ENCODE assay signal across 18 cellular contexts in the genomic region with DNA sequence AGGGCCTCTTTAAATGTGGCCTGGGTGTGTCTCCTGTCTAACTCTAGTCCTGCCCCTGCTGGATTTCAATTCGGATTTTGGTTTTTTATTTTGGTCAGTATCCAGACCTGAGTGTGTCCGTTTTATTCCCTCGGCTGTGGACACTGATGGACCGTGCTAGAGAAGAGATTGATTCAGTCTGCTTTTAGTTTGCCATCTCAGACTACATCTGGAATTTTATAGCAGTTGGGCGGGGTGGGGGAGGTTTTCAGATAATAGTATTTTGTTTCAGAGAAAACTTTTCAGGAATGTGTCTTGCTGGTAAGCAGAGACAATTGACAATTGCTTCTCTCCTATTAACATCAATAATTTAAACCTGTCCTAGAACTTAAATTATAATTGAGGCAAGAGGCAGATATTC.
A peak's percentile ranks its signal among the peaks of the same experiment; 100 is the strongest.
DNase-seq lines count a peak whose midpoint lies in the region; ATAC-seq, FAIRE-seq and TF ChIP-seq lines count a peak whose summit lies in the region.
"Had no signal": no experiment of that assay in that cellular context is flagged by ENCODE, and none has a peak within 500 bp of the region (broad histone marks: within the 10 kb centered on the region; RNA-seq: fewer than 3 reads in every experiment).

No MANE protein-coding gene starts in this region.

- H4K5ac ChIP-seq in H9 (ENCODE audit: insufficient read length, low read depth, low read length) (no peak overlapping the region), mesendoderm (ENCODE audit: low read length) (no peak overlapping the region)

- H3K36me3 Mint-ChIP-seq in H9 (ENCODE audit: insufficient read depth in 1 of 3, low read depth in 3 of 3) = no peaks in the 10 kb centered on the region; a peak in 1 of 7 replicates
- H3K36me3 Mint-ChIP-seq in natural killer cell = no peaks in the 10 kb centered on the region
- peaks cover 3% of the 10 kb centered on the region for H3K36me3 Mint-ChIP-seq in activated CD8-positive, alpha-beta T cell treated with anti-CD3 and anti-CD28 coated beads for 36 hours (ENCODE audit: low read depth)

- H2BK5ac ChIP-seq in H9 (ENCODE audit: insufficient read length, low read length) (no peak overlapping the region), mesendoderm (ENCODE audit: low read length) (no peak overlapping the region)

- H3K23me2 ChIP-seq in H9 (ENCODE audit: insufficient read length, low read depth, low read length, poor library complexity, severe bottlenecking) = no peaks in the 10 kb centered on the region

- no peak overlapping the region for H2BK20ac ChIP-seq in H9 (ENCODE audit: low read depth, low read length, poor library complexity, severe bottlenecking)

- H3K27ac Mint-ChIP-seq in H9 (0 out of 7 replicates have a peak overlapping the region, but pooled peaks of 2 of the 3 experiments have one; percentile 11 to 32), natural killer cell (no peak overlapping the region)
- H3K27ac Mint-ChIP-seq in activated CD8-positive, alpha-beta T cell treated with anti-CD3 and anti-CD28 coated beads for 36 hours = no peak overlapping the region
- H3K27ac Mint-ChIP-seq: CD4-positive, alpha-beta memory T cell; IgD-negative memory B cell had no signal

- no peak for TF ChIP-seq CTCF in H9 (conservative IDR thresholded peaks at IDR 0.05)
- no peak for TF ChIP-seq CTCF in dorsolateral prefrontal cortex (IDR thresholded peaks at IDR 0.05 in 54 of 56, conservative IDR thresholded peaks at IDR 0.05 in 2 of 56; ENCODE audit: low read depth in 1 of 56, partially characterized antibody in 56 of 56)
- TF ChIP-seq CTCF in natural killer cell (IDR thresholded peaks at IDR 0.05) = no peak
- no peak for TF ChIP-seq CTCF in activated CD8-positive, alpha-beta T cell treated with anti-CD3 and anti-CD28 coated beads for 36 hours (IDR thresholded peaks at IDR 0.05)

- H3K23ac ChIP-seq in H9 (ENCODE audit: insufficient read length, low read depth, low read length) (no peak overlapping the region), mesendoderm (ENCODE audit: low read length) (no peak overlapping the region)

- no peak overlapping the region for H2AFZ ChIP-seq in H9 (ENCODE audit: low read length)

- no peaks in the 10 kb centered on the region for H3K79me2 ChIP-seq in H9 (ENCODE audit: insufficient read depth, low read length)
- no peaks in the 10 kb centered on the region for H3K79me2 ChIP-seq in mesendoderm (ENCODE audit: control insufficient read depth, insufficient read depth, low read length)

- H3K27me3 Mint-ChIP-seq in H9 (ENCODE audit: low read depth) = no peaks in the 10 kb centered on the region
- H3K27me3 Mint-ChIP-seq in natural killer cell (ENCODE audit: low read depth in 2 of 2) = no peaks in the 10 kb centered on the region
- H3K27me3 Mint-ChIP-seq in activated CD8-positive, alpha-beta T cell treated with anti-CD3 and anti-CD28 coated beads for 36 hours = no peaks in the 10 kb centered on the region
- H3K27me3 Mint-ChIP-seq: CD4-positive, alpha-beta memory T cell; IgD-negative memory B cell had no signal

- CTCF ChIA-PET in activated CD8-positive, alpha-beta T cell treated with anti-CD3 and anti-CD28 coated beads for 36 hours (lab: Charles Lee) = no interaction called here

- no peak overlapping the region for H2AK5ac ChIP-seq in H9 (ENCODE audit: insufficient read length, low read length)
- no peak overlapping the region for H2AK5ac ChIP-seq in mesendoderm (ENCODE audit: low read length)

- H3K56ac ChIP-seq in H9 (ENCODE audit: insufficient read length, low read depth, low read length) (no peak overlapping the region), mesendoderm (ENCODE audit: low read length) (peak overlapping the region; percentile 37)

- no peak overlapping the region for H2BK15ac ChIP-seq in H9 (ENCODE audit: low read depth, low read length)
- H2BK15ac ChIP-seq in mesendoderm (replicated peaks; ENCODE audit: low read depth) = no peak overlapping the region

- no peak overlapping the region for H4K8ac ChIP-seq in H9 (replicated peaks; ENCODE audit: insufficient read length, low read depth, low read length)
- H4K8ac ChIP-seq in mesendoderm (ENCODE audit: low read depth, low read length) = no peak overlapping the region

- H3K9me3 Mint-ChIP-seq in H9 (no peaks in the 10 kb centered on the region), natural killer cell (no peaks in the 10 kb centered on the region)
- H3K9me3 Mint-ChIP-seq in activated CD8-positive, alpha-beta T cell treated with anti-CD3 and anti-CD28 coated beads for 36 hours = no peaks in the 10 kb centered on the region
- H3K9me3 Mint-ChIP-seq: IgD-negative memory B cell had no signal

- H3K79me1 ChIP-seq in H9 (ENCODE audit: insufficient read depth, low read depth, low read length, poor library complexity, severe bottlenecking) (no peaks in the 10 kb centered on the region), mesendoderm (ENCODE audit: low read length) (no peaks in the 10 kb centered on the region)

- no peak overlapping the region for H3K4me3 Mint-ChIP-seq in H9
- no peak overlapping the region for H3K4me3 Mint-ChIP-seq in natural killer cell
- H3K4me3 Mint-ChIP-seq in activated CD8-positive, alpha-beta T cell treated with anti-CD3 and anti-CD28 coated beads for 36 hours = no peak overlapping the region
- H3K4me3 Mint-ChIP-seq: CD4-positive, alpha-beta memory T cell; IgD-negative memory B cell had no signal

- FAIRE-seq in endometrium (lab: Jason Lieb, UNC) = peak; percentile 66
- FAIRE-seq: G401.6 had no signal

- no peak overlapping the region for H3T11ph ChIP-seq in H9 (ENCODE audit: low read length)

- H3K36me3 ChIP-seq in mesendoderm (ENCODE audit: control insufficient read depth, insufficient read depth, low read length) = no peaks in the 10 kb centered on the region
- H3K36me3 ChIP-seq: BE2C had no signal

- H3K27me3 ChIP-seq in H9 (ENCODE audit: insufficient read depth, low read length) (no peaks in the 10 kb centered on the region), mesendoderm (ENCODE audit: insufficient read depth, low read length, poor library complexity) (no peaks in the 10 kb centered on the region), dorsolateral prefrontal cortex (no peaks in the 10 kb centered on the region)
- H3K27me3 ChIP-seq: BE2C had no signal

- no peak overlapping the region for H3K4me3 ChIP-seq in mesendoderm (ENCODE audit: low read length)
- no peak overlapping the region for H3K4me3 ChIP-seq in dorsolateral prefrontal cortex

- H3K27ac ChIP-seq in H9 (ENCODE audit: insufficient read length, low read depth, low read length) = no peak overlapping the region
- no peak overlapping the region for H3K27ac ChIP-seq in mesendoderm (ENCODE audit: low read depth, low read length)
- no peak overlapping the region for H3K27ac ChIP-seq in dorsolateral prefrontal cortex
- H3K27ac ChIP-seq: C4-2B had no signal

- no peak overlapping the region for H3K14ac ChIP-seq in H9 (ENCODE audit: insufficient read depth, low read length)

- H4K20me1 ChIP-seq in H9 (ENCODE audit: control insufficient read depth, insufficient read depth, insufficient read length) = no peaks in the 10 kb centered on the region

- H3K18ac ChIP-seq in H9 (ENCODE audit: insufficient read length, low read depth, low read length) (no peak overlapping the region), mesendoderm (ENCODE audit: low read length) (peak overlapping the region; percentile 85)

- WGBS in H9 (ENCODE audit: extremely low coverage, insufficient read length, low lambda C conversion rate) = no CpG with 5 or more reads among the region's 5 CpGs
- WGBS in mesendoderm (ENCODE audit: extremely low coverage, insufficient coverage, low lambda C conversion rate) = no CpG with 5 or more reads among the region's 5 CpGs

- no peak overlapping the region for H2BK120ac ChIP-seq in H9 (ENCODE audit: low read depth, low read length, poor library complexity, severe bottlenecking)
- H2BK120ac ChIP-seq in mesendoderm (ENCODE audit: low read depth, low read length) = no peak overlapping the region

- peak; percentile 20 for DNase-seq in AG08395 (ENCODE audit: low spot score)
- DNase-seq in H9 = no peak
- no peak for DNase-seq in mesendoderm
- DNase-seq in dorsolateral prefrontal cortex = no peak
- no peak for DNase-seq in natural killer cell
- DNase-seq in activated CD8-positive, alpha-beta T cell treated with anti-CD3 and anti-CD28 coated beads for 36 hours = no peak
- DNase-seq in activated gamma-delta T cell (lab: John Stamatoyannopoulos, UW) = no peak
- DNase-seq: 8988T; BE2C; CD4-positive, alpha-beta memory T cell; DMS153; DMS79 treated with DMSO at 0.1 percent for 48 hours; EL had no signal

- no peaks in the 10 kb centered on the region for H3K9me3 ChIP-seq in H9 (ENCODE audit: control insufficient read depth, low read depth, low read length)
- H3K9me3 ChIP-seq: BE2C had no signal

- no peak overlapping the region for H4K91ac ChIP-seq in H9 (ENCODE audit: insufficient read length, low read depth, low read length)

- no peak overlapping the region for H3K4me2 ChIP-seq in H9 (ENCODE audit: insufficient read depth, insufficient read length, low read length)
- no peak overlapping the region for H3K4me2 ChIP-seq in mesendoderm (ENCODE audit: low read length)

- H3K9ac ChIP-seq in H9 (ENCODE audit: extremely low read depth, insufficient read length, low read length) (no peak overlapping the region), mesendoderm (ENCODE audit: low read length) (no peak overlapping the region)

- ATAC-seq in natural killer cell = no peak
- ATAC-seq in activated CD8-positive, alpha-beta T cell treated with anti-CD3 and anti-CD28 coated beads for 36 hours = no peak
- ATAC-seq: HCT116 had no signal

- H2BK12ac ChIP-seq in H9 (ENCODE audit: insufficient read length, low read depth, low read length) = no peak overlapping the region

- peaks cover 4% of the 10 kb centered on the region; the same call in 1 of the 2 replicates for H3K4me1 ChIP-seq in H9 (ENCODE audit: insufficient read depth, low read length)
- peaks cover 7% of the 10 kb centered on the region for H3K4me1 ChIP-seq in mesendoderm (ENCODE audit: control insufficient read depth, low read depth, low read length)

- intact Hi-C loops in dorsolateral prefrontal cortex (cut with DNase I) = no loop called here
- intact Hi-C loops in natural killer cell (cut with micrococcal nuclease) = no loop called here
- intact Hi-C loops in activated CD8-positive, alpha-beta T cell treated with anti-CD3 and anti-CD28 coated beads for 36 hours (cut with micrococcal nuclease) = no loop called here

- H3K4ac ChIP-seq in H9 (ENCODE audit: low read depth, low read length) = no peak overlapping the region
- H3K4ac ChIP-seq in mesendoderm (ENCODE audit: low read depth, low read length) = peak overlapping the region; percentile 50

- POLR2A ChIA-PET in activated CD8-positive, alpha-beta T cell treated with anti-CD3 and anti-CD28 coated beads for 36 hours (lab: Charles Lee) = no interaction called here

- H3K4me1 Mint-ChIP-seq in H9 (peaks cover 18 to 21% of the 10 kb centered on the region in 2 experiments), natural killer cell (peaks cover 40 to 44% of the 10 kb centered on the region in 2 donors)
- peaks cover 12% of the 10 kb centered on the region for H3K4me1 Mint-ChIP-seq in activated CD8-positive, alpha-beta T cell treated with anti-CD3 and anti-CD28 coated beads for 36 hours (ENCODE audit: low read depth)
- H3K4me1 Mint-ChIP-seq: IgD-negative memory B cell had no signal

Comparison
In these comparisons a context has a peak if more than half of its experiments do, and no peak if none do; other contexts are left out.
1. H3K27ac Mint-ChIP-seq: peak in H9 (2 of 3); none in natural killer cell (0 of 2) and activated CD8-positive, alpha-beta T cell treated with anti-CD3 and anti-CD28 coated beads for 36 hours (single experiment).